Comparison of ENCODE assay signal across 20 cellular contexts in the genomic region with DNA sequence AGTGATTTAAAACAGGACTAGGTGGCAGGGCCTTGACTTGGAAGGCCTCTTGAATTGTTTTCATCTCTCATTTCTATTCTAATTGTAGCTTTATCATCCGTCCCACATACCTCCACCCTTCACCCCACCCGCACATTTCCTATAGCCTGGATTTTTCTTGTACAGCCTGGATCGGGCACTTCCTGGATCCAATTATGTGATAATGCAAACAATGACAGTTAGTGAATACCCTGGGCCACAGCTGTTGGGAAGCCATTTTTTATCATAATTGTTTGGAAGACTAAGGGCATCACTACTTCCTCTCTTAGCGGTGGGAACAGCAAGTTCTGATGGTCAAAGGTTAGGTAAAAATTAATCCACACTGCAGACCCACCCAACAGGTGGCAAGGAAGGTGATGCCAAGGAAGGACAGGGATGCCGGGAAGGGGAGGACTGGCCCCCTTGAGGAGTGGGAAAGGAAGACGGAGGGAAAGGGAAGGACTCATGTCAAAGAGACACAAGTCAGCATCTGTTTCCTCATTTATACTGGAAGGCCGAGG.
A peak's percentile ranks its signal among the peaks of the same experiment; 100 is the strongest.
DNase-seq lines count a peak whose midpoint lies in the region; ATAC-seq and TF ChIP-seq lines count a peak whose summit lies in the region.
"Had no signal": no experiment of that assay in that cellular context is flagged by ENCODE, and none has a peak within 500 bp of the region (broad histone marks: within the 10 kb centered on the region; RNA-seq: fewer than 3 reads in every experiment).

No MANE protein-coding gene starts in this region.

- H3K4me3 ChIP-seq in HEK293 (ENCODE audit: low read depth, low read length) (no peak overlapping the region), colonic mucosa (no peak overlapping the region), lower lobe of right lung (no peak overlapping the region), spleen (no peak overlapping the region)
- H3K4me3 ChIP-seq: GM23248, Peyer's patch, SJSA1 had no signal

- CTCF ChIA-PET in HEK293 (lab: Yijun Ruan, JAX), result no interaction called here

- ATAC-seq in lower lobe of right lung (no peak), GM21786 (IDR thresholded peaks at IDR 0.05; ENCODE audit: unreplicated experiment) (no peak), GM21381 (IDR thresholded peaks at IDR 0.05; ENCODE audit: unreplicated experiment) (no peak)

- WGBS in spleen, 5 donors, result 69 to 80% (median 71%) methylated on average over 7 of the region's 7 CpGs

- intact Hi-C loops in colonic mucosa (cut with DNase I), result no loop called here
- intact Hi-C loops in lower lobe of right lung (cut with DNase I), result no loop called here
- intact Hi-C loops in spleen (cut with DNase I; ENCODE audit: low total_unique reads), result no loop called here
- intact Hi-C loops in posterior vena cava (cut with DNase I), result no loop called here

- POLR2A ChIA-PET in HEK293 (lab: Yijun Ruan, JAX), result no interaction called here

- TF ChIP-seq POLR2A in spleen (IDR thresholded peaks at IDR 0.05), result no peak

- no peaks in the 10 kb centered on the region for H3K36me3 ChIP-seq in HEK293 (ENCODE audit: control insufficient read depth in 2 of 2, insufficient read depth in 1 of 2, low read length in 2 of 2)
- no peaks in the 10 kb centered on the region for H3K36me3 ChIP-seq in colonic mucosa
- H3K36me3 ChIP-seq in lower lobe of right lung, result no peaks in the 10 kb centered on the region
- H3K36me3 ChIP-seq in spleen, result no peaks in the 10 kb centered on the region
- H3K36me3 ChIP-seq: BE2C, Peyer's patch, SJSA1 had no signal

- no peaks in the 10 kb centered on the region for H3K27me3 ChIP-seq in colonic mucosa
- no peaks in the 10 kb centered on the region for H3K27me3 ChIP-seq in lower lobe of right lung (ENCODE audit: low read depth)
- H3K27me3 ChIP-seq in spleen (replicated peaks in 1 of 7), result no peaks in the 10 kb centered on the region
- H3K27me3 ChIP-seq: BE2C, Peyer's patch, SJSA1 had no signal

- no peak overlapping the region for H3K9ac ChIP-seq in colonic mucosa (ENCODE audit: low read depth in 2 of 2, low read length in 2 of 2)
- H3K9ac ChIP-seq: GM23248 had no signal

- H3K27ac ChIP-seq in HEK293 (ENCODE audit: extremely low read depth, low read depth, low read length) (no peak overlapping the region), colonic mucosa (peak overlapping the region; percentile 31), lower lobe of right lung (peak overlapping the region; percentile 33), spleen (peak overlapping the region in 6 of 8 donors; percentile 12 to 74 (median 52))
- H3K27ac ChIP-seq: GM23248, Peyer's patch, SJSA1 had no signal

- H3K9me3 ChIP-seq in HEK293 (ENCODE audit: control insufficient read depth, insufficient read depth, low read depth, low read length) (no peaks in the 10 kb centered on the region), colonic mucosa (no peaks in the 10 kb centered on the region), lower lobe of right lung (no peaks in the 10 kb centered on the region), spleen (peaks cover 0 to 3% (median 0%) of the 10 kb centered on the region in 8 donors)
- H3K9me3 ChIP-seq: BE2C, Peyer's patch, SJSA1 had no signal

- TF ChIP-seq CTCF in HEK293 (tag by site-specific recombination; IDR thresholded peaks at IDR 0.05) (no peak), colonic mucosa (IDR thresholded peaks at IDR 0.05) (no peak), lower lobe of right lung (IDR thresholded peaks at IDR 0.05) (no peak), spleen (IDR thresholded peaks at IDR 0.05 in 8 of 11, conservative IDR thresholded peaks at IDR 0.05 in 3 of 11) (no peak)

- DNase-seq in colonic mucosa (peak; percentile 64), lower lobe of right lung (no peak), spleen (no peak), posterior vena cava (ENCODE audit: low spot score) (no peak)
- DNase-seq: BE2C; CD4-positive, CD25-positive, alpha-beta regulatory T cell; COR-L47; DMS 273 treated with DMSO at 0.1 percent for 48 hours; DND-41; GM23248; HCEC 1CT; NCI-H1105; NCI-H187; NCI-H2227 treated with DMSO at 0.1 percent for 48 hours; NCI-H510A treated with DMSO at 0.1 percent for 48 hours; Peyer's patch had no signal

- H3K4me1 ChIP-seq in HEK293 (ENCODE audit: control insufficient read depth, insufficient read depth, low read length) (no peaks in the 10 kb centered on the region), colonic mucosa (peaks cover 4% of the 10 kb centered on the region), lower lobe of right lung (no peaks in the 10 kb centered on the region), spleen (no peaks in the 10 kb centered on the region)
- H3K4me1 ChIP-seq: Peyer's patch, SJSA1 had no signal

TF ChIP-seq in HEK293, 187 proteins besides CTCF, POLR2A, EP300 and RAD21:
- TF ChIP-seq SCRT2 (tag by site-specific recombination; IDR thresholded peaks at IDR 0.05), result 0 out of 2 replicates have a peak, but pooled peaks have one; percentile 13
- no peak for TF ChIP-seq OVOL3 (tag by site-specific recombination; IDR thresholded peaks at IDR 0.05)
TF ChIP-seq in HEK293: peak in this region for 1.
